22 cellular contexts compared by ENCODE assay signal in the genomic region with DNA sequence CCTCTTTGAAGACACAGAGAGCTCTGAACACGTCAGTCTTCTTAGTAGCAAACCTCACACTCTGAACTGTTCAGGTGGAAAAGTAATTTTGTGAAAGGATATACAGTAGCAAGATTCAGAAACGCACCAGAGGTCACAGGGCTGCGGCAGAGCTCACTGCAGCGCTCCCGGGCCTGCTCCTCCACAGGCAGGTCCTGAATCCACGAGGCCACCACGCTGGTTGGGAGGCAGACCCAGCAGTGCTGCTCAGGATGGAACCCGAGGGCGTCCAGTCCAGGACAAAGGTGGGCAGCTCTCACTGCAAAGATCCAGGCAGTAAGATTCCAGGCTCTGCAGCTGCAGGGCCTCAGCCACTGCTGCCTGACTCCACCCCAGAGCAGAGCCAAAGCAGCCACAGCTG.
"Had no signal": no experiment of that assay in that cellular context is flagged by ENCODE, and none has a peak within 500 bp of the region (broad histone marks: within the 10 kb centered on the region; RNA-seq: fewer than 3 reads in every experiment).

No MANE protein-coding gene starts in this region.

- H2AFZ ChIP-seq: hepatocyte had no signal

- H3K9me3 ChIP-seq: esophagus muscularis mucosa, gastroesophageal sphincter, heart left ventricle, left lung, lower lobe of right lung, mucosa of descending colon had no signal

- H3K4me1 ChIP-seq: esophagus muscularis mucosa, foreskin keratinocyte, heart left ventricle, left lung, lower lobe of right lung had no signal

- H3K9me3 Mint-ChIP-seq: mesothelial cell of epicardium had no signal

- H3K27me3 ChIP-seq: foreskin keratinocyte, hepatocyte had no signal

- H3K36me3 Mint-ChIP-seq: immature natural killer cell, mesothelial cell of epicardium had no signal

- H3K4me2 ChIP-seq: hepatocyte had no signal

- H3K4me3 Mint-ChIP-seq: immature natural killer cell, mesothelial cell of epicardium had no signal

- H3K27ac Mint-ChIP-seq: immature natural killer cell, mesothelial cell of epicardium had no signal

- H3K36me3 ChIP-seq: esophagus muscularis mucosa, gastroesophageal sphincter, heart left ventricle, left lung, lower lobe of right lung had no signal

- DNase-seq: dermis blood vessel endothelial cell; dorsolateral prefrontal cortex; effector CD4-positive, alpha-beta T cell; effector memory CD4-positive, alpha-beta T cell; foreskin keratinocyte; heart left ventricle; hypothalamus; immature natural killer cell; islet precursor cell; kidney; kidney glomerular epithelial cell; left colon; left ventricle myocardium superior; lower lobe of right lung; mesenchymal stem cell; mucosa of descending colon had no signal

- H3K27ac ChIP-seq: coronary artery, dorsolateral prefrontal cortex, esophagus muscularis mucosa, foreskin keratinocyte, gastroesophageal sphincter, heart left ventricle, hepatocyte, left lung, lower lobe of right lung had no signal

- H3K4me3 ChIP-seq: coronary artery, dorsolateral prefrontal cortex, esophagus muscularis mucosa, gastroesophageal sphincter, heart left ventricle, hepatocyte, left lung, lower lobe of right lung, mucosa of descending colon had no signal

- ATAC-seq: foreskin keratinocyte, gastroesophageal sphincter, heart left ventricle, left colon, left lung, left ventricle myocardium superior, lower lobe of right lung, mucosa of descending colon had no signal
